9 cellular contexts compared by ENCODE assay signal in genomic region chr1:226223157-226223785, GRCh38. TPM values are rescaled to one million over a fixed set of nuclear protein-coding genes. Genes with fewer than 3 reads are reported as not detected.
DNase-seq lines count a peak whose midpoint lies in the region; ATAC-seq and TF ChIP-seq lines count a peak whose summit lies in the region.
"Had no signal": no experiment of that assay in that cellular context is flagged by ENCODE, and none has a peak within 500 bp of the region (broad histone marks: within the 10 kb centered on the region; RNA-seq: fewer than 3 reads in every experiment).

TSS of gene MIXL1 (plus strand) at chr1:226223664. CDS start at chr1:226223682, 18 bp downstream.

- 3% methylated on average over 5 of the region's 62 CpGs; no CpG with 5 or more reads in 1 of the 2 donors for WGBS in esophagus squamous epithelium, 2 donors
- WGBS in psoas muscle, 3 donors, result 5 to 17% (median 10%) methylated on average over 21 to 62 of the region's 62 CpGs

- peak within 1 kb of the TSS; percentile 89 for H3K9ac ChIP-seq in NT2/D1 (ENCODE audit: insufficient read length, low read depth)

- H3K27ac ChIP-seq in esophagus squamous epithelium (peak within 1 kb of the TSS in 1 of 4 donors; percentile 12), psoas muscle (no peak within 1 kb of the TSS)
- H3K27ac ChIP-seq: 22Rv1 had no signal

- TF ChIP-seq POLR2A in esophagus squamous epithelium (IDR thresholded peaks at IDR 0.05), result no peak

- H3K27me3 ChIP-seq in NT2/D1 (ENCODE audit: insufficient read depth, insufficient read length), result peaks cover 36% of the 10 kb centered on the region
- peaks cover 0 to 37% (median 7%) of the 10 kb centered on the region in 4 donors for H3K27me3 ChIP-seq in esophagus squamous epithelium
- H3K27me3 ChIP-seq in psoas muscle (ENCODE audit: insufficient read depth in 3 of 3, low read length in 2 of 3), result peaks cover 0 to 39% (median 10%) of the 10 kb centered on the region in 3 donors

- intact Hi-C loops in esophagus squamous epithelium (cut with DNase I) (no loop called here), psoas muscle (cut with DNase I) (no loop called here)

- no peak for TF ChIP-seq CTCF in esophagus squamous epithelium (IDR thresholded peaks at IDR 0.05)
- TF ChIP-seq CTCF in psoas muscle (IDR thresholded peaks at IDR 0.05), result no peak

- H3K36me3 ChIP-seq in NT2/D1 (ENCODE audit: insufficient read depth, insufficient read length, low read length) (no peaks in the 10 kb centered on the region), esophagus squamous epithelium (no peaks in the 10 kb centered on the region), psoas muscle (ENCODE audit: insufficient read depth in 1 of 2, low read depth in 1 of 2) (peaks cover 0 to 2% of the 10 kb centered on the region in 2 donors)

- H3K9me3 ChIP-seq in NT2/D1 (ENCODE audit: insufficient read depth, low read length) (no peaks in the 10 kb centered on the region), esophagus squamous epithelium (no peaks in the 10 kb centered on the region), psoas muscle (no peaks in the 10 kb centered on the region)

- H3K4me1 ChIP-seq in NT2/D1 (ENCODE audit: insufficient read depth, insufficient read length), result peaks cover 2% of the 10 kb centered on the region
- H3K4me1 ChIP-seq in esophagus squamous epithelium, result peaks cover 4 to 15% (median 9%) of the 10 kb centered on the region in 3 donors
- no peaks in the 10 kb centered on the region for H3K4me1 ChIP-seq in psoas muscle

- H3K4me3 ChIP-seq in NT2/D1 (ENCODE audit: insufficient read length, low read depth), result peak within 1 kb of the TSS; percentile 78
- peak within 1 kb of the TSS; percentile 36 to 68 (median 47) for H3K4me3 ChIP-seq in esophagus squamous epithelium
- H3K4me3 ChIP-seq in psoas muscle, result peak within 1 kb of the TSS; percentile 53

- DNase-seq in DMS 273 (lab: John Stamatoyannopoulos, UW; ENCODE audit: unreplicated experiment), result peak; percentile 66
- DNase-seq in DMS 273 treated with DMSO at 0.1 percent for 48 hours (lab: John Stamatoyannopoulos, UW), result no peak
- DNase-seq in NT2/D1 (ENCODE audit: low read depth, low spot score), result no peak
- no peak for DNase-seq in esophagus squamous epithelium (lab: John Stamatoyannopoulos, UW)
- no peak for DNase-seq in psoas muscle
- DNase-seq in NCI-H2107 (lab: John Stamatoyannopoulos, UW), result no peak

- peak; percentile 45 for ATAC-seq in GM21723 (IDR thresholded peaks at IDR 0.05; ENCODE audit: unreplicated experiment)
- peak in 1 of 4 donors; percentile 40 for ATAC-seq in psoas muscle
- ATAC-seq in GM18520 (IDR thresholded peaks at IDR 0.05; ENCODE audit: unreplicated experiment), result no peak

RNA-seq across cellular contexts. Expression of gene MIXL1, which starts in this region (rescaled TPM):
- total RNA-seq in esophagus squamous epithelium (not detected), psoas muscle (not detected)
- polyA plus RNA-seq in psoas muscle, result under 1 TPM in 1 of 3 donors, not detected in 2; 0.01 TPM
